Comparison of ENCODE assay signal across 9 cellular contexts in genomic region chr5:139343476-139343875, GRCh38. TPM values are rescaled to one million over a fixed set of nuclear protein-coding genes. Genes with fewer than 3 reads are reported as not detected.
DNase-seq lines count a peak whose midpoint lies in the region; ATAC-seq, FAIRE-seq and TF ChIP-seq lines count a peak whose summit lies in the region.
"Had no signal": no experiment of that assay in that cellular context is flagged by ENCODE, and none has a peak within 500 bp of the region (broad histone marks: within the 10 kb centered on the region; RNA-seq: fewer than 3 reads in every experiment).

No MANE protein-coding gene starts in this region.

- peaks cover 23 to 50% (median 42%) of the 10 kb centered on the region in 11 experiments for H3K36me3 ChIP-seq in BLaER1 treated with 17β-estradiol and CSF1 and Interleukin-3, amounts not matched to agents 10 nM and 100 nM
- H3K36me3 ChIP-seq in Karpas-422 (ENCODE audit: insufficient read depth, low read length) (peaks cover 13% of the 10 kb centered on the region; the same call in 1 of the 2 replicates), neural cell (ENCODE audit: insufficient read depth, low read length) (no peaks in the 10 kb centered on the region)

- peak overlapping the region in 9 of 11 experiments; percentile 98 to 100 (median 98); a peak in 13 of 22 replicates for H3K27ac ChIP-seq in BLaER1 treated with 17β-estradiol and CSF1 and Interleukin-3, amounts not matched to agents 10 nM and 100 nM
- peak overlapping the region; percentile 88; the same call in 1 of the 2 replicates for H3K27ac ChIP-seq in Karpas-422 (ENCODE audit: low read length)
- H3K27ac ChIP-seq in neural cell (ENCODE audit: low read length) = no peak overlapping the region

- H3K79me2 ChIP-seq in Karpas-422 (ENCODE audit: low read length) = peaks cover 65% of the 10 kb centered on the region
- peaks cover 61% of the 10 kb centered on the region for H3K79me2 ChIP-seq in neural cell (replicated peaks; ENCODE audit: insufficient read depth, low read length)

- H3K9ac ChIP-seq in BLaER1 treated with 17β-estradiol and CSF1 and Interleukin-3, amounts not matched to agents 10 nM and 100 nM = peak overlapping the region; percentile 95 to 100 (median 98)
- H3K9ac ChIP-seq in Karpas-422 (ENCODE audit: low read length) (peak overlapping the region; percentile 96), neural cell (ENCODE audit: low read length) (peak overlapping the region; percentile 100)

- ATAC-seq in GM21576 (IDR thresholded peaks at IDR 0.05; ENCODE audit: unreplicated experiment) = no peak

- no peak for TF ChIP-seq POLR2A in GM12892 (IDR thresholded peaks at IDR 0.05; ENCODE audit: low read depth, low read length)

- H3K9me2 ChIP-seq in Karpas-422 (replicated peaks; ENCODE audit: insufficient read depth, low read length) (no peaks in the 10 kb centered on the region), neural cell (ENCODE audit: insufficient read depth, low read length) (no peaks in the 10 kb centered on the region)

- H3K27ac Mint-ChIP-seq in chondrocyte (ENCODE audit: unreplicated experiment) = peak overlapping the region; percentile 99

- no peaks in the 10 kb centered on the region for H3F3A ChIP-seq in neural cell (ENCODE audit: insufficient read depth, low read length, poor library complexity, severe bottlenecking)

- peak overlapping the region; percentile 85 to 98 (median 90) for H3K4me2 ChIP-seq in BLaER1 treated with 17β-estradiol and CSF1 and Interleukin-3, amounts not matched to agents 10 nM and 100 nM
- H3K4me2 ChIP-seq in Karpas-422 (ENCODE audit: low read depth, low read length, poor library complexity, severe bottlenecking) (peak overlapping the region; percentile 93), neural cell (ENCODE audit: low read length) (peak overlapping the region; percentile 81)

- no peak overlapping the region for H2AFZ ChIP-seq in Karpas-422 (ENCODE audit: low read length)
- H2AFZ ChIP-seq in neural cell (ENCODE audit: low read depth, low read length) = no peak overlapping the region

- H3K4me1 Mint-ChIP-seq in chondrocyte (ENCODE audit: low read depth) = peaks cover 38% of the 10 kb centered on the region

- no peak for FAIRE-seq in GM12892 (lab: Jason Lieb, UNC)

- no peaks in the 10 kb centered on the region for H3K27me3 ChIP-seq in BLaER1 treated with 17β-estradiol and CSF1 and Interleukin-3, amounts not matched to agents 10 nM and 100 nM
- no peaks in the 10 kb centered on the region for H3K27me3 ChIP-seq in Karpas-422 (ENCODE audit: low read length)
- no peaks in the 10 kb centered on the region for H3K27me3 ChIP-seq in neural cell (ENCODE audit: insufficient read depth, low read depth, low read length)

- peak overlapping the region; percentile 99 for H3K4me3 Mint-ChIP-seq in chondrocyte (ENCODE audit: unreplicated experiment)

- H3K4me3 ChIP-seq in BLaER1 treated with 17β-estradiol and CSF1 and Interleukin-3, amounts not matched to agents 10 nM and 100 nM = peak overlapping the region; percentile 76 to 95 (median 82)
- peak overlapping the region; percentile 94 for H3K4me3 ChIP-seq in Karpas-422 (ENCODE audit: low read length)
- peak overlapping the region; percentile 98 for H3K4me3 ChIP-seq in neural cell (ENCODE audit: low read length)

- peaks cover 61 to 78% (median 66%) of the 10 kb centered on the region in 11 experiments for H4K20me1 ChIP-seq in BLaER1 treated with 17β-estradiol and CSF1 and Interleukin-3, amounts not matched to agents 10 nM and 100 nM
- H4K20me1 ChIP-seq in Karpas-422 (ENCODE audit: insufficient read depth, low read depth, low read length) (peaks cover 26% of the 10 kb centered on the region), neural cell (ENCODE audit: insufficient read depth) (peaks cover 19% of the 10 kb centered on the region)

- H3K27me3 Mint-ChIP-seq in chondrocyte (ENCODE audit: low read depth) = no peaks in the 10 kb centered on the region

- no peak for TF ChIP-seq CTCF in chondrocyte (IDR thresholded peaks at IDR 0.05)
- TF ChIP-seq CTCF in neural cell (IDR thresholded peaks at IDR 0.05; ENCODE audit: poor library complexity, severe bottlenecking) = no peak

- no peaks in the 10 kb centered on the region for H3K36me3 Mint-ChIP-seq in chondrocyte (ENCODE audit: low read depth)

- H3K9me3 ChIP-seq in BLaER1 treated with 17β-estradiol and CSF1 and Interleukin-3, amounts not matched to agents 10 nM and 100 nM (replicated peaks in 1 of 11) = peaks cover 0 to 9% (median 0%) of the 10 kb centered on the region in 11 experiments; a peak in 3 of 22 replicates
- no peaks in the 10 kb centered on the region for H3K9me3 ChIP-seq in Karpas-422 (ENCODE audit: low read length)
- no peaks in the 10 kb centered on the region for H3K9me3 ChIP-seq in neural cell (ENCODE audit: low read length)

- TF ChIP-seq RAD21 in neural cell (conservative IDR thresholded peaks at IDR 0.05) = no peak

- TF ChIP-seq EP300 in neural cell (conservative IDR thresholded peaks at IDR 0.05; ENCODE audit: poor library complexity, severe bottlenecking) = no peak

- H3K4me1 ChIP-seq in BLaER1 treated with 17β-estradiol and CSF1 and Interleukin-3, amounts not matched to agents 10 nM and 100 nM = peaks cover 58 to 70% (median 69%) of the 10 kb centered on the region in 10 experiments
- peaks cover 51% of the 10 kb centered on the region for H3K4me1 ChIP-seq in Karpas-422 (ENCODE audit: low read length)

- DNase-seq in Karpas-422 = no peak
- no peak for DNase-seq in chondrocyte (ENCODE audit: low spot score)
- DNase-seq in stimulated activated CD4-positive, alpha-beta T cell treated with anti-CD3 and anti-CD28 coated beads, Interleukin-2, amount 100 ng/mL, for 48 hours = no peak
- no peak for DNase-seq in GM12892 (ENCODE audit: insufficient read length)
- no peak for DNase-seq in stimulated activated CD4-positive, alpha-beta T cell treated with anti-CD3 and anti-CD28 coated beads, Interleukin-4, amount 100 ng/mL, for 4 hours
- DNase-seq: NCI-H2029 had no signal

- no peaks in the 10 kb centered on the region for H3K9me3 Mint-ChIP-seq in chondrocyte (ENCODE audit: low read depth)

TF ChIP-seq in neural cell, 6 proteins besides CTCF, POLR2A, EP300 and RAD21:
- TF ChIP-seq POLR2AphosphoS5 (IDR thresholded peaks at IDR 0.05) = no peak
- TF ChIP-seq EZH2 (IDR thresholded peaks at IDR 0.05; ENCODE audit: borderline replicate concordance, insufficient read depth, low read length, poor library complexity, severe bottlenecking) = no peak
- TF ChIP-seq TAF1 (IDR thresholded peaks at IDR 0.05; ENCODE audit: low read depth) = no peak
- TF ChIP-seq REST (IDR thresholded peaks at IDR 0.05; ENCODE audit: borderline replicate concordance) = no peak
- TF ChIP-seq SMC3 (conservative IDR thresholded peaks at IDR 0.05; ENCODE audit: poor library complexity) = no peak
- TF ChIP-seq MXI1 (conservative IDR thresholded peaks at IDR 0.05; ENCODE audit: poor library complexity, severe bottlenecking) = no peak

RNA-seq across cellular contexts. Expression of gene PAIP2, which starts 1.8 kb away (rescaled TPM):
- 111 and 113 TPM in 2 replicates for total RNA-seq in Karpas-422 (2014; rRNA removed; shearing (Covaris generic); ENCODE audit: low replicate concordance)
- total RNA-seq in chondrocyte = 43.8 to 53.0 TPM (median 47.9 TPM) in 3 replicates
- 181 and 201 TPM in 2 replicates for polyA plus RNA-seq in neural cell
- 204 and 212 TPM in 2 replicates for polyA minus RNA-seq in neural cell
- 121 TPM for polyA plus RNA-seq in GM12892 (2012; ENCODE audit: missing spikeins)

RNA-seq across cellular contexts. Expression of gene SLC23A1, which starts 39.6 kb away (rescaled TPM):
- not detected in 2 replicates for total RNA-seq in Karpas-422 (2014; rRNA removed; shearing (Covaris generic); ENCODE audit: low replicate concordance)
- total RNA-seq in chondrocyte = not detected in 3 replicates
- polyA plus RNA-seq in neural cell = not detected in 2 replicates
- polyA minus RNA-seq in neural cell = not detected in 2 replicates
- 3.0 TPM for polyA plus RNA-seq in GM12892 (2012; ENCODE audit: missing spikeins)

RNA-seq across cellular contexts. Expression of gene MZB1, which starts 46.2 kb away (rescaled TPM):
- total RNA-seq in Karpas-422 (2014; rRNA removed; shearing (Covaris generic); ENCODE audit: low replicate concordance) = 28.8 and 31.0 TPM in 2 replicates
- not detected in 3 replicates for total RNA-seq in chondrocyte
- polyA plus RNA-seq in neural cell = not detected in 2 replicates
- 0.24 and 0.58 TPM in 2 replicates for polyA minus RNA-seq in neural cell
- polyA plus RNA-seq in GM12892 (2012; ENCODE audit: missing spikeins) = 156 TPM

RNA-seq across cellular contexts. Expression of gene MATR3, which starts 49.9 kb away (rescaled TPM):
- 188 and 245 TPM in 2 replicates for total RNA-seq in Karpas-422 (2014; rRNA removed; shearing (Covaris generic); ENCODE audit: low replicate concordance)
- total RNA-seq in chondrocyte = 150 to 218 TPM (median 153 TPM) in 3 replicates
- polyA plus RNA-seq in neural cell = 920 and 1,016 TPM in 2 replicates
- polyA minus RNA-seq in neural cell = 1,092 and 1,245 TPM in 2 replicates
- polyA plus RNA-seq in GM12892 (2012; ENCODE audit: missing spikeins) = 168 TPM

RNA-seq across cellular contexts. Expression of gene PROB1, which starts 51.4 kb away (rescaled TPM):
- 0.78 and 2.3 TPM in 2 replicates for total RNA-seq in Karpas-422 (2014; rRNA removed; shearing (Covaris generic); ENCODE audit: low replicate concordance)
- total RNA-seq in chondrocyte = 0.97 to 2.4 TPM (median 2.3 TPM) in 3 replicates
- polyA plus RNA-seq in neural cell = 0.74 and 1.2 TPM in 2 replicates
- 1.2 and 1.3 TPM in 2 replicates for polyA minus RNA-seq in neural cell
- 1.7 TPM for polyA plus RNA-seq in GM12892 (2012; ENCODE audit: missing spikeins)

Comparison
In these comparisons a context has a peak if more than half of its experiments do, and no peak if none do; other contexts are left out.
1. RNA of gene MZB1, which starts 46.2 kb away (total RNA-seq): 28.8 to 31.0 TPM in Karpas-422; not detected in chondrocyte; every median in the first group is over 10 times any median in the second.
2. Peak in every context shown above with its lines, with median percentiles within 50 percentile points of each other: H3K4me2 ChIP-seq, H3K4me3 ChIP-seq and H3K9ac ChIP-seq.